In genomic region chr6:118316796-118317384, GRCh38 we compare ENCODE assay signal across 1 cellular context.
TF ChIP-seq lines count a peak whose summit lies in the region.

No MANE protein-coding gene starts in this region.

TF ChIP-seq in SK-N-SH, 30 proteins besides CTCF, POLR2A, EP300 and RAD21 (continued from another document):
- TF ChIP-seq USF1 (IDR thresholded peaks at IDR 0.05; ENCODE audit: borderline replicate concordance, low read depth) (no peak), RFX5 (IDR thresholded peaks at IDR 0.05; ENCODE audit: low read length) (no peak), REST (IDR thresholded peaks at IDR 0.05; ENCODE audit: low read depth, low read length) (no peak), MXI1 (IDR thresholded peaks at IDR 0.05; ENCODE audit: low read depth, low read length) (no peak)
